In genomic region chr12:45707241-45707857, GRCh38 we compare ENCODE assay signal across 23 cellular contexts. TPM values are rescaled to one million over a fixed set of nuclear protein-coding genes. Genes with fewer than 3 reads are reported as not detected.
DNase-seq lines count a peak whose midpoint lies in the region; ATAC-seq, FAIRE-seq and TF ChIP-seq lines count a peak whose summit lies in the region.
"Had no signal": no experiment of that assay in that cellular context is flagged by ENCODE, and none has a peak within 500 bp of the region (broad histone marks: within the 10 kb centered on the region; RNA-seq: fewer than 3 reads in every experiment).

No MANE protein-coding gene starts in this region.

- H3K9ac ChIP-seq in liver (ENCODE audit: low read depth in 1 of 2, low read length in 2 of 2) (no peak overlapping the region), HepG2 (ENCODE audit: insufficient read depth, low read depth, low read length) (no peak overlapping the region)
- H3K9ac ChIP-seq: GM23248 had no signal

- peak overlapping the region; percentile 0 for H3K27ac Mint-ChIP-seq in stimulated activated memory B cell treated with anti-CD40 and anti-IgM and Interleukin-4, amounts not matched to agents 10 μg/mL and 1 μg/mL and 100 μg/mL, for 72 hours
- no peak overlapping the region for H3K27ac Mint-ChIP-seq in activated naive CD4-positive, alpha-beta T cell treated with anti-CD3 and anti-CD28 coated beads, Interleukin-2, amount 50 U/mL, for 72 hours
- H3K27ac Mint-ChIP-seq: CD4-positive, alpha-beta T cell; HFFc6 had no signal

- H3K4me3 ChIP-seq in liver (ENCODE audit: low read depth in 1 of 3, low read length in 3 of 3) (no peak overlapping the region), HepG2 (replicated peaks in 1 of 3; ENCODE audit: insufficient read depth in 1 of 3, low read depth in 2 of 3, low read length in 3 of 3) (no peak overlapping the region), HL-60 (replicated peaks; ENCODE audit: insufficient read depth, low read length) (no peak overlapping the region), right lobe of liver (no peak overlapping the region)
- H3K4me3 ChIP-seq: A549, GM23248 had no signal

- ATAC-seq in HepG2, result no peak
- peak; percentile 30 to 69 (median 48) for ATAC-seq in right lobe of liver
- no peak for ATAC-seq in stimulated activated memory B cell treated with anti-CD40 and anti-IgM and Interleukin-4, amounts not matched to agents 10 μg/mL and 1 μg/mL and 100 μg/mL, for 72 hours
- no peak for ATAC-seq in activated naive CD4-positive, alpha-beta T cell treated with anti-CD3 and anti-CD28 coated beads, Interleukin-2, amount 50 U/mL, for 72 hours
- ATAC-seq: A549, HCT116 had no signal

- H2AFZ ChIP-seq in HepG2 (ENCODE audit: low read length), result no peak overlapping the region
- H2AFZ ChIP-seq: GM23248 had no signal

- H3K4me3 Mint-ChIP-seq in stimulated activated memory B cell treated with anti-CD40 and anti-IgM and Interleukin-4, amounts not matched to agents 10 μg/mL and 1 μg/mL and 100 μg/mL, for 72 hours, result no peak overlapping the region
- H3K4me3 Mint-ChIP-seq: CD4-positive, alpha-beta T cell; HFFc6 had no signal

- H3K27me3 Mint-ChIP-seq in stimulated activated memory B cell treated with anti-CD40 and anti-IgM and Interleukin-4, amounts not matched to agents 10 μg/mL and 1 μg/mL and 100 μg/mL, for 72 hours, result no peaks in the 10 kb centered on the region
- H3K27me3 Mint-ChIP-seq: CD4-positive, alpha-beta T cell had no signal

- POLR2A ChIA-PET in HepG2 (lab: Yijun Ruan, JAX), result no interaction called here

- no peaks in the 10 kb centered on the region for H3K9me3 Mint-ChIP-seq in stimulated activated memory B cell treated with anti-CD40 and anti-IgM and Interleukin-4, amounts not matched to agents 10 μg/mL and 1 μg/mL and 100 μg/mL, for 72 hours
- H3K9me3 Mint-ChIP-seq in activated naive CD4-positive, alpha-beta T cell treated with anti-CD3 and anti-CD28 coated beads, Interleukin-2, amount 50 U/mL, for 72 hours, result peaks cover 0 to 9% of the 10 kb centered on the region in 2 donors
- H3K9me3 Mint-ChIP-seq: CD4-positive, alpha-beta T cell; HFFc6 had no signal

- CTCF ChIA-PET in HepG2 (lab: Yijun Ruan, JAX; ENCODE audit: low intra/inter-chr PET ratio, low total read pairs), result no interaction called here

- H3K4me1 Mint-ChIP-seq in stimulated activated memory B cell treated with anti-CD40 and anti-IgM and Interleukin-4, amounts not matched to agents 10 μg/mL and 1 μg/mL and 100 μg/mL, for 72 hours, result peaks cover 38% of the 10 kb centered on the region

- in situ Hi-C loops in HepG2 (cut with HindIII; ENCODE audit: extremely low pct_ligation_motif_present, low pct_unique_long_range_greater_than_20kb), result no loop called here

- H3K4me2 ChIP-seq in HepG2 (ENCODE audit: low read depth, low read length), result no peak overlapping the region
- H3K4me2 ChIP-seq: A549 had no signal

- intact Hi-C loops in HepG2 (cut with micrococcal nuclease; ENCODE audit: unreplicated experiment) (no loop called here), right lobe of liver (cut with DNase I) (no loop called here)

- TF ChIP-seq RAD21 in liver (IDR thresholded peaks at IDR 0.05), result no peak
- TF ChIP-seq RAD21 in HepG2 (CRISPR knock-in tag; IDR thresholded peaks at IDR 0.05), result no peak

- H3K36me3 ChIP-seq in liver (ENCODE audit: control insufficient read depth in 4 of 4, insufficient read depth in 3 of 4, low read depth in 1 of 4, low read length in 3 of 4) (no peaks in the 10 kb centered on the region), HepG2 (replicated peaks in 1 of 2; ENCODE audit: control insufficient read depth in 1 of 2, insufficient read depth in 2 of 2, low read length in 2 of 2) (no peaks in the 10 kb centered on the region), right lobe of liver (no peaks in the 10 kb centered on the region)

- 62% methylated on average over 10 of the region's 10 CpGs for WGBS in liver
- 56% methylated on average over 10 of the region's 10 CpGs for WGBS in HepG2 (ENCODE audit: low lambda C conversion rate)
- 60% methylated on average over 10 of the region's 10 CpGs for WGBS in right lobe of liver (ENCODE audit: insufficient coverage, low coverage, low lambda C conversion rate, missing lambda C conversion rate)

- TF ChIP-seq EP300 in HepG2 (IDR thresholded peaks at IDR 0.05; ENCODE audit: low read depth in 2 of 2, low read length in 2 of 2) (no peak), HepG2 (CRISPR knock-in tag; IDR thresholded peaks at IDR 0.05; ENCODE audit: borderline replicate concordance) (no peak)

- DNase-seq in HepG2 (ENCODE audit: low spot score) (no peak), HL-60 (ENCODE audit: low read depth in 1 of 2, low spot score in 1 of 2) (peak in 1 of 2 experiments; percentile 42), right lobe of liver (no peak)
- no peak for DNase-seq in activated T-cell treated with anti-CD3 and anti-CD28 coated beads, Interleukin-2, amount 50 U/mL, for 1 hour
- DNase-seq in activated naive CD4-positive, alpha-beta T cell treated with anti-CD3 and anti-CD28 coated beads, Interleukin-2, amount 50 U/mL, for 72 hours (ENCODE audit: low spot score in 2 of 2), result no peak
- DNase-seq in effector CD4-positive, alpha-beta T cell, result no peak
- DNase-seq: AML-193; Caco-2; CD4-positive, alpha-beta T cell; DMS153; DMS79; GDM1; GM23248; HFFc6 had no signal

- no peaks in the 10 kb centered on the region for H4K20me1 ChIP-seq in HepG2 (ENCODE audit: insufficient read depth, low read length)

- H3K27ac ChIP-seq in liver (ENCODE audit: low read depth in 1 of 2, low read length in 2 of 2), result no peak overlapping the region
- no peak overlapping the region for H3K27ac ChIP-seq in HepG2 (ENCODE audit: extremely low read length, insufficient read depth, low read length)
- peak overlapping the region; percentile 3 for H3K27ac ChIP-seq in HL-60 (replicated peaks)
- no peak overlapping the region for H3K27ac ChIP-seq in right lobe of liver
- H3K27ac ChIP-seq: 22Rv1, A549, C4-2B, GM23248 had no signal

- no TSS peak for BruUV-seq in HepG2 (replicated peaks; lab: Mats Ljungman, UMichigan)

- H3K4me1 ChIP-seq in liver (ENCODE audit: control insufficient read depth in 4 of 4, insufficient read depth in 4 of 4, low read length in 3 of 4) (peaks cover 1 to 20% (median 12%) of the 10 kb centered on the region in 4 donors), HepG2 (ENCODE audit: insufficient read depth, low read length) (no peaks in the 10 kb centered on the region), right lobe of liver (peaks cover 0 to 18% (median 0%) of the 10 kb centered on the region in 4 donors)
- H3K4me1 ChIP-seq: A549 had no signal

- H3K27me3 ChIP-seq in liver (ENCODE audit: control insufficient read depth in 4 of 4, insufficient read depth in 4 of 4, low read length in 3 of 4), result no peaks in the 10 kb centered on the region
- no peaks in the 10 kb centered on the region for H3K27me3 ChIP-seq in HepG2 (ENCODE audit: control insufficient read depth in 1 of 2, insufficient read depth in 2 of 2, low read length in 2 of 2)
- no peaks in the 10 kb centered on the region for H3K27me3 ChIP-seq in HL-60 (ENCODE audit: insufficient read depth, poor library complexity, severe bottlenecking)
- no peaks in the 10 kb centered on the region for H3K27me3 ChIP-seq in right lobe of liver

- H3K36me3 Mint-ChIP-seq in stimulated activated memory B cell treated with anti-CD40 and anti-IgM and Interleukin-4, amounts not matched to agents 10 μg/mL and 1 μg/mL and 100 μg/mL, for 72 hours, result peaks cover 11% of the 10 kb centered on the region
- peaks cover 0 to 8% of the 10 kb centered on the region in 2 donors for H3K36me3 Mint-ChIP-seq in activated naive CD4-positive, alpha-beta T cell treated with anti-CD3 and anti-CD28 coated beads, Interleukin-2, amount 50 U/mL, for 72 hours

- TF ChIP-seq CTCF in liver (IDR thresholded peaks at IDR 0.05; ENCODE audit: low read depth, low read length, missing input control), result no peak
- TF ChIP-seq CTCF in HepG2 (CRISPR knock-in tag; IDR thresholded peaks at IDR 0.05), result no peak
- no peak for TF ChIP-seq CTCF in HL-60 (IDR thresholded peaks at IDR 0.05; ENCODE audit: insufficient read depth, low read length)
- TF ChIP-seq CTCF in right lobe of liver (IDR thresholded peaks at IDR 0.05), result no peak

- no peaks in the 10 kb centered on the region for H3K9me3 ChIP-seq in liver (ENCODE audit: control insufficient read depth in 4 of 4, low read length in 3 of 4)
- H3K9me3 ChIP-seq in HepG2 (ENCODE audit: low read length), result no peaks in the 10 kb centered on the region
- no peaks in the 10 kb centered on the region for H3K9me3 ChIP-seq in right lobe of liver
- H3K9me3 ChIP-seq: A549, Caco-2 had no signal

- TF ChIP-seq POLR2A in HepG2 (IDR thresholded peaks at IDR 0.05; ENCODE audit: insufficient read depth in 1 of 2, low read depth in 2 of 2, low read length in 2 of 2) (no peak), right lobe of liver (IDR thresholded peaks at IDR 0.05) (no peak)

- no peaks in the 10 kb centered on the region for H3K79me2 ChIP-seq in HepG2 (ENCODE audit: insufficient read depth, low read length)

- no peak for FAIRE-seq in HepG2 (lab: Jason Lieb, UNC)
- FAIRE-seq: A549, D721Med, GM19239, H54 had no signal

RNA-seq across cellular contexts. Expression of gene ARID2, which starts 22.2 kb away (rescaled TPM):
- 10 to 100 TPM; 16.7 to 17.8 TPM for total RNA-seq in liver
- 1 to 10 TPM; 1.8 to 9.8 TPM for polyA plus RNA-seq in liver
- 15.9 and 16.4 TPM in 2 replicates for total RNA-seq in HepG2 (2016; rRNA removed; fragmentation: Illumina TruSeq; extraction: Trizol)
- 3.6 and 6.2 TPM in 2 replicates for total RNA-seq in HepG2 (2016; cell fraction: cytosol; rRNA removed; fragmentation: Illumina TruSeq; extraction: Trizol; ENCODE audit: low read depth)
- total RNA-seq in HepG2 (2016; cell fraction: insoluble cytoplasmic fraction; rRNA removed; fragmentation: Illumina TruSeq; extraction: Trizol), result 12.0 and 15.2 TPM in 2 replicates
- 4.5 and 7.3 TPM in 2 replicates for total RNA-seq in HepG2 (2016; cell fraction: membrane; rRNA removed; fragmentation: Illumina TruSeq; extraction: Trizol)
- total RNA-seq in HepG2 (2016; cell fraction: nucleus; rRNA removed; fragmentation: Illumina TruSeq; extraction: Trizol), result 32.4 and 40.0 TPM in 2 replicates
- polyA plus RNA-seq in HepG2 (2011; rRNA removed), result 16.7 and 22.2 TPM in 2 replicates
- 10.0 and 13.2 TPM in 2 replicates for polyA plus RNA-seq in HepG2 (2011; cell fraction: cytosol; rRNA removed)
- 19.1 and 23.4 TPM in 2 replicates for polyA plus RNA-seq in HepG2 (2011; cell fraction: nucleus; rRNA removed)
- 9.7 and 11.2 TPM in 2 replicates for polyA plus RNA-seq in HepG2 (2012)
- polyA plus RNA-seq in HepG2 (2016; cell fraction: cytosol; fragmentation: Illumina TruSeq; extraction: Trizol; ENCODE audit: low read depth), result 0.29 and 0.60 TPM in 2 replicates
- 9.6 and 10.1 TPM in 2 replicates for polyA plus RNA-seq in HepG2 (2016; cell fraction: insoluble cytoplasmic fraction; fragmentation: Illumina TruSeq; extraction: Trizol; ENCODE audit: low read depth)
- 1.5 and 2.1 TPM in 2 replicates for polyA plus RNA-seq in HepG2 (2016; cell fraction: membrane; fragmentation: Illumina TruSeq; extraction: Trizol; ENCODE audit: low read depth)
- 15.3 and 19.9 TPM in 2 replicates for polyA plus RNA-seq in HepG2 (2016; cell fraction: nucleus; fragmentation: Illumina TruSeq; extraction: Trizol; ENCODE audit: insufficient read depth, low read depth)
- 53.9 and 96.2 TPM in 2 replicates for polyA minus RNA-seq in HepG2 (2011; rRNA and poly(A)+ RNA removed; ENCODE audit: low replicate concordance)
- 23.7 and 25.9 TPM in 2 replicates for polyA minus RNA-seq in HepG2 (2011; cell fraction: cytosol; rRNA and poly(A)+ RNA removed)
- polyA minus RNA-seq in HepG2 (2011; cell fraction: nucleus; rRNA and poly(A)+ RNA removed), result 155 and 159 TPM in 2 replicates
- 10 to 100 TPM in 2 of 6 experiments, 1 to 10 TPM in 4; 6.2 to 11.8 (median 9.1) TPM for total RNA-seq in right lobe of liver
- 10 to 100 TPM; 25.7 to 31.5 TPM for total RNA-seq in activated naive CD4-positive, alpha-beta T cell treated with anti-CD3 and anti-CD28 coated beads, Interleukin-2, amount 50 U/mL, for 72 hours

Comparison
In these comparisons a context has a peak if more than half of its experiments do, and no peak if none do; other contexts are left out.
1. ATAC-seq: peak in right lobe of liver (4 of 4); none in HepG2 (single experiment), stimulated activated memory B cell treated with anti-CD40 and anti-IgM and Interleukin-4, amounts not matched to agents 10 μg/mL and 1 μg/mL and 100 μg/mL, for 72 hours (single experiment) and activated naive CD4-positive, alpha-beta T cell treated with anti-CD3 and anti-CD28 coated beads, Interleukin-2, amount 50 U/mL, for 72 hours (0 of 2).